Comparison of ENCODE assay signal across 19 cellular contexts in the genomic region with DNA sequence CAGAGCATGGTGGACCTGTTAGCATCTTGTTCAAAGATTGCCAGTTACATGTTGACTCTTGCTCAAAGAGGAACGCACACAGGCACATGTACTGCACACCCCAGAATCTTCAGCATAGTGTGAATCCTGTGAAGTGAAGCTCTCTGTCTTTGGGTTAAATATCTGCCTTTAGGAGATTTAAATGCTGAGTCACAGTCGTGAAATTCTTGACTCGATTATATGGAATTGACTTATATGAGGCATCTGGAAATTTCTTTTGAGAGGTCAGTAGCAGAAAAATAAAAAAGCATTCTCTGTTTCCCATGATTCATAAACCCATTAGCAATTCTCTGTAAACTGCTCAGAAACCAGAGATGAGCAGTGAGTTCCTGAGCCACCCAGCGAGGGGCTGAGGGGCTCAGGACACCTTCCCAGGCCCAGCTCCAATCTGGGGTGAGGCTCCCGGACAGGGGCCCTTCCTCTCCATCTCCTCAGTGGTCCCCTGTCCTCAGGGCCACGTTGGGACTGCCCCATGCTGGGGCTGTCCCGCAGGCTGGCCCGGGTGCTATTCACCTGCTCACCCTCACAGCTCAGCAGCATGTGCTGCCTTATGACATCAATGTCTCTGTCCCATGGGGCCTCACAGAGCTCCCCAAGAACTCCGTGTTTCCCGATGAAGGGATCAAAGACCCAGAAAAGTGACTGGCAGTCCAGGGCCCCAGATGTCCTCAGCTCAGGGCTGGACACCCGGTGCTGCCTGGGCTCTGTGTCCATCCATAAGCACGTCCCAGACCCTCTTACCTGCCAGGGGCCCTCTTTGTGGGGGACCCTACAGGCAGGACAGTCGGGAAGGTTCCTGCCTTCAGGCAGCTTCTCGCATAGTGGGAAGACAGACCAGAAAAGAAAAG.
"Had no signal": no experiment of that assay in that cellular context is flagged by ENCODE, and none has a peak within 500 bp of the region (broad histone marks: within the 10 kb centered on the region; RNA-seq: fewer than 3 reads in every experiment).

No MANE protein-coding gene starts in this region.

- H3K27ac ChIP-seq: hepatocyte, transverse colon, vagina had no signal

- DNase-seq: activated B cell treated with CpG ODN at 0.5 μM for 24 hours; activated CD4-positive, alpha-beta T cell treated with anti-CD3 and anti-CD28 coated beads for 48 hours; activated CD8-positive, alpha-beta T cell treated with anti-CD3 and anti-CD28 coated beads for 36 hours; activated effector memory CD4-positive, alpha-beta T cell treated with anti-CD3 and anti-CD28 coated beads, Interleukin-2, amount 50 U/mL, for 16 hours; activated T-cell treated with anti-CD3 and anti-CD28 coated beads, Interleukin-2, amount 50 U/mL, for 4 hours; anterior cingulate cortex; cerebellar nuclear complex; dermis blood vessel endothelial cell; erythroblast; islet precursor cell; naive B cell; stimulated activated CD4-positive, alpha-beta T cell treated with anti-CD3 and anti-CD28 coated beads, Interleukin-4, amount 100 ng/mL, for 24 hours; stimulated activated CD8-positive, alpha-beta memory T cell treated with anti-CD3 and anti-CD28 coated beads, Interleukin-4, amount 100 ng/mL, for 48 hours; T-helper 2 cell; transverse colon had no signal

- H3K9me3 ChIP-seq: transverse colon, vagina had no signal

- H3K9me3 Mint-ChIP-seq: activated B cell treated with CpG ODN at 0.5 μM for 24 hours; activated T-cell treated with anti-CD3 and anti-CD28 coated beads, Interleukin-2, amount 50 U/mL, for 4 hours had no signal

- H3K4me3 Mint-ChIP-seq: activated B cell treated with CpG ODN at 0.5 μM for 24 hours; activated CD8-positive, alpha-beta T cell treated with anti-CD3 and anti-CD28 coated beads for 36 hours; activated naive CD8-positive, alpha-beta T cell; activated T-cell treated with anti-CD3 and anti-CD28 coated beads, Interleukin-2, amount 50 U/mL, for 4 hours; naive B cell had no signal

- H2AFZ ChIP-seq: hepatocyte had no signal

- H3K4me1 ChIP-seq: transverse colon, vagina had no signal

- H3K79me2 ChIP-seq: hepatocyte had no signal

- H3K36me3 Mint-ChIP-seq: activated naive CD8-positive, alpha-beta T cell; naive B cell had no signal

- ATAC-seq: activated CD8-positive, alpha-beta T cell treated with anti-CD3 and anti-CD28 coated beads for 36 hours; activated T-cell treated with anti-CD3 and anti-CD28 coated beads, Interleukin-2, amount 50 U/mL, for 4 hours; left lobe of liver had no signal

- H3K36me3 ChIP-seq: transverse colon, vagina had no signal

- H3K27me3 ChIP-seq: hepatocyte, transverse colon, vagina had no signal

- H3K4me1 Mint-ChIP-seq: activated B cell treated with CpG ODN at 0.5 μM for 24 hours, naive B cell had no signal

- H3K4me3 ChIP-seq: hepatocyte, transverse colon, vagina had no signal

- H3K27ac Mint-ChIP-seq: activated B cell treated with CpG ODN at 0.5 μM for 24 hours; activated CD8-positive, alpha-beta T cell treated with anti-CD3 and anti-CD28 coated beads for 36 hours; activated naive CD8-positive, alpha-beta T cell had no signal

- H3K4me2 ChIP-seq: hepatocyte had no signal

- H3K27me3 Mint-ChIP-seq: activated naive CD8-positive, alpha-beta T cell had no signal
